8 cellular contexts compared by ENCODE assay signal in genomic region chr6:25889877-25890853, GRCh38. TPM values are rescaled to one million over a fixed set of nuclear protein-coding genes. Genes with fewer than 3 reads are reported as not detected.
DNase-seq lines count a peak whose midpoint lies in the region; ATAC-seq and TF ChIP-seq lines count a peak whose summit lies in the region.

No MANE protein-coding gene starts in this region.

- TF ChIP-seq CTCF in 22Rv1 (IDR thresholded peaks at IDR 0.05): peak; percentile 66
- TF ChIP-seq CTCF in hepatocyte (IDR thresholded peaks at IDR 0.05; ENCODE audit: poor library complexity): peak; percentile 78
- TF ChIP-seq CTCF in thoracic aorta (IDR thresholded peaks at IDR 0.05): peak; percentile 61

- no peaks in the 10 kb centered on the region for H3K36me3 ChIP-seq in adipocyte (ENCODE audit: control insufficient read depth, insufficient read depth, low read length, severe bottlenecking)
- H3K36me3 ChIP-seq in hepatocyte (replicated peaks; ENCODE audit: insufficient read depth, low read depth): no peaks in the 10 kb centered on the region
- H3K36me3 ChIP-seq in thoracic aorta: no peaks in the 10 kb centered on the region

- H3K27ac ChIP-seq in 22Rv1: no peak overlapping the region
- H3K27ac ChIP-seq in hepatocyte: no peak overlapping the region
- no peak overlapping the region for H3K27ac ChIP-seq in thoracic aorta

- H3K9me2 ChIP-seq in hepatocyte (replicated peaks; ENCODE audit: insufficient read depth): no peaks in the 10 kb centered on the region

- H3K9me3 ChIP-seq in adipocyte (ENCODE audit: control insufficient read depth, low read length) (no peaks in the 10 kb centered on the region), hepatocyte (ENCODE audit: low read depth) (no peaks in the 10 kb centered on the region), thoracic aorta (no peaks in the 10 kb centered on the region)

- 57% methylated on average over 5 of the region's 5 CpGs for WGBS in hepatocyte (ENCODE audit: low lambda C conversion rate, missing lambda C conversion rate)

- H3K4me3 ChIP-seq in adipocyte (ENCODE audit: low read length): no peak overlapping the region
- H3K4me3 ChIP-seq in hepatocyte: no peak overlapping the region
- no peak overlapping the region for H3K4me3 ChIP-seq in thoracic aorta

- H3K27me3 ChIP-seq in adipocyte (replicated peaks; ENCODE audit: control insufficient read depth, insufficient read depth, low read length) (no peaks in the 10 kb centered on the region), hepatocyte (no peaks in the 10 kb centered on the region), thoracic aorta (replicated peaks; ENCODE audit: insufficient read depth) (no peaks in the 10 kb centered on the region)

- no peak overlapping the region for H3K9ac ChIP-seq in adipocyte (ENCODE audit: low read length)

- H3K79me2 ChIP-seq in hepatocyte: no peaks in the 10 kb centered on the region

- DNase-seq in GM03348 (ENCODE audit: low spot score) (peak; percentile 58), NCI-H2171 treated with DMSO at 0.1 percent for 48 hours (lab: John Stamatoyannopoulos, UW) (peak; percentile 61), adipocyte (ENCODE audit: low read depth) (peak; percentile 86), hepatocyte (ENCODE audit: low spot score) (peak; percentile 72), thoracic aorta (ENCODE audit: low spot score) (no peak), cerebellar nuclear complex (lab: John Stamatoyannopoulos, UW) (no peak)
- no peak for DNase-seq in stimulated activated CD4-positive, alpha-beta T cell treated with anti-CD3 and anti-CD28 coated beads, Interleukin-15, amount 100 ng/mL, for 24 hours

- peak; percentile 36 for ATAC-seq in thoracic aorta (ENCODE audit: insufficient number of reproducible peaks, low FRiP score, low read depth)

- no peaks in the 10 kb centered on the region for H4K20me1 ChIP-seq in hepatocyte (ENCODE audit: insufficient read depth, poor library complexity, severe bottlenecking)

- no peaks in the 10 kb centered on the region for H3K4me1 ChIP-seq in adipocyte (ENCODE audit: control insufficient read depth, insufficient read depth, low read length)
- no peaks in the 10 kb centered on the region for H3K4me1 ChIP-seq in hepatocyte (ENCODE audit: insufficient read depth)
- no peaks in the 10 kb centered on the region for H3K4me1 ChIP-seq in thoracic aorta (ENCODE audit: control insufficient read depth in 1 of 2, low read depth in 2 of 2)

- H2AFZ ChIP-seq in hepatocyte: no peak overlapping the region

- H3K4me2 ChIP-seq in hepatocyte: no peak overlapping the region

RNA-seq across cellular contexts. Expression of gene SLC17A3, which starts 16.1 kb away (rescaled TPM):
- total RNA-seq in hepatocyte (0.23 and 0.36 TPM in 2 replicates), thoracic aorta (under 1 TPM in 1 of 2 donors, not detected in 1; 0.63 TPM)
- polyA plus RNA-seq in hepatocyte: 0.43 and 0.57 TPM in 2 replicates

RNA-seq across cellular contexts. Expression of gene SLC17A2, which starts 40.3 kb away (rescaled TPM):
- 6.4 and 7.7 TPM in 2 replicates for total RNA-seq in hepatocyte
- 2.2 and 2.8 TPM in 2 replicates for polyA plus RNA-seq in hepatocyte
- total RNA-seq in thoracic aorta: not detected

RNA-seq across cellular contexts. Expression of gene SLC17A1, which starts 58.3 kb away (rescaled TPM):
- total RNA-seq in hepatocyte (1.9 and 3.2 TPM in 2 replicates), thoracic aorta (not detected)
- 2.2 and 4.0 TPM in 2 replicates for polyA plus RNA-seq in hepatocyte

Comparison
In these comparisons a context has a peak if more than half of its experiments do, and no peak if none do; other contexts are left out.
1. DNase-seq: peak in GM03348 (single experiment), NCI-H2171 treated with DMSO at 0.1 percent for 48 hours (single experiment), adipocyte (single experiment) and hepatocyte (single experiment); none in thoracic aorta (single experiment), cerebellar nuclear complex (0 of 2) and stimulated activated CD4-positive, alpha-beta T cell treated with anti-CD3 and anti-CD28 coated beads, Interleukin-15, amount 100 ng/mL, for 24 hours (single experiment).
2. Peak in every context shown above with its lines, with median percentiles within 50 percentile points of each other: CTCF ChIP-seq.